22 cellular contexts compared by ENCODE assay signal in genomic region chr1:61353797-61354406, GRCh38.
DNase-seq lines count a peak whose midpoint lies in the region; ATAC-seq and TF ChIP-seq lines count a peak whose summit lies in the region.
"Had no signal": no experiment of that assay in that cellular context is flagged by ENCODE, and none has a peak within 500 bp of the region (broad histone marks: within the 10 kb centered on the region; RNA-seq: fewer than 3 reads in every experiment).

No MANE protein-coding gene starts in this region.

- peaks cover 21% of the 10 kb centered on the region; the same call in 2 of the 3 replicates for H3K4me1 Mint-ChIP-seq in GM23338
- H3K4me1 Mint-ChIP-seq: B cell had no signal

- H3K27ac ChIP-seq in 22Rv1 (peak overlapping the region; percentile 72), GM23338 (ENCODE audit: low read depth) (no peak overlapping the region), PC-3 (ENCODE audit: low read length) (no peak overlapping the region), right atrium auricular region (peak overlapping the region; percentile 40 to 64)
- H3K27ac ChIP-seq: GM23248, Peyer's patch had no signal

- ATAC-seq in GM23338 (no peak), PC-3 (peak; percentile 83)
- ATAC-seq: CD8-positive, alpha-beta T cell; GM12878; HepG2; K562 had no signal

- H3K27ac Mint-ChIP-seq in GM23338: no peak overlapping the region
- H3K27ac Mint-ChIP-seq: B cell; CD8-positive, alpha-beta T cell; H9 had no signal

- TF ChIP-seq CTCF in 22Rv1 (IDR thresholded peaks at IDR 0.05) (no peak), GM23338 (conservative IDR thresholded peaks at IDR 0.05; ENCODE audit: low read depth in 2 of 2) (no peak), PC-3 (conservative IDR thresholded peaks at IDR 0.05; ENCODE audit: low read depth, low read length) (no peak), right atrium auricular region (IDR thresholded peaks at IDR 0.05) (no peak)

- H4K20me1 ChIP-seq in GM23338 (replicated peaks; ENCODE audit: insufficient read depth) (no peaks in the 10 kb centered on the region), PC-3 (ENCODE audit: low read length) (no peaks in the 10 kb centered on the region)

- H3K4me3 ChIP-seq in GM23338 (no peak overlapping the region), PC-3 (ENCODE audit: low read length) (no peak overlapping the region), right atrium auricular region (no peak overlapping the region)
- H3K4me3 ChIP-seq: GM12878, GM23248, K562, Peyer's patch had no signal

- CTCF ChIA-PET in PC-3 (lab: Charles Lee): interaction anchor here (0.6 kb wide), 1 partner anchor 128 kb away, joined by 3 read pairs; no protein-coding TSS in a partner anchor

- no peaks in the 10 kb centered on the region for H3K9me3 ChIP-seq in PC-3 (ENCODE audit: low read length)
- no peaks in the 10 kb centered on the region for H3K9me3 ChIP-seq in right atrium auricular region
- H3K9me3 ChIP-seq: Caco-2, Peyer's patch, SK-N-SH had no signal

- H3K79me2 ChIP-seq in GM23338 (replicated peaks; ENCODE audit: insufficient read depth): no peaks in the 10 kb centered on the region
- no peaks in the 10 kb centered on the region for H3K79me2 ChIP-seq in PC-3 (ENCODE audit: low read length)

- no peaks in the 10 kb centered on the region for H3K27me3 ChIP-seq in GM23338 (ENCODE audit: insufficient read depth)
- H3K27me3 ChIP-seq in PC-3 (ENCODE audit: low read length): no peaks in the 10 kb centered on the region
- H3K27me3 ChIP-seq in right atrium auricular region: no peaks in the 10 kb centered on the region
- H3K27me3 ChIP-seq: Peyer's patch had no signal

- H3K9me2 ChIP-seq in GM23338 (ENCODE audit: insufficient read depth) (no peaks in the 10 kb centered on the region), PC-3 (replicated peaks; ENCODE audit: low read length) (no peaks in the 10 kb centered on the region)
- H3K9me2 ChIP-seq: SK-N-SH had no signal

- H3F3A ChIP-seq in GM23338 (replicated peaks; ENCODE audit: low read depth) (no peaks in the 10 kb centered on the region), PC-3 (ENCODE audit: low read length, unreplicated experiment) (no peaks in the 10 kb centered on the region)

- intact Hi-C loops in PC-3 (cut with micrococcal nuclease): no loop called here

- H3K27me3 Mint-ChIP-seq in GM23338 (ENCODE audit: insufficient read depth, low read depth, poor library complexity): peaks cover under 1% of the 10 kb centered on the region

- POLR2A ChIA-PET in PC-3 (lab: Charles Lee; ENCODE audit: unreplicated experiment): no interaction called here

- peaks cover 23% of the 10 kb centered on the region for H3K4me1 ChIP-seq in GM23338 (ENCODE audit: insufficient read depth)
- H3K4me1 ChIP-seq in PC-3 (ENCODE audit: insufficient read depth, low read length): peaks cover 5% of the 10 kb centered on the region; the same call in 1 of the 2 replicates
- H3K4me1 ChIP-seq in right atrium auricular region: peaks cover 0 to 28% of the 10 kb centered on the region in 2 donors
- H3K4me1 ChIP-seq: Peyer's patch had no signal

- no peak overlapping the region for H2AFZ ChIP-seq in GM23338
- H2AFZ ChIP-seq in PC-3 (ENCODE audit: low read length): no peak overlapping the region
- H2AFZ ChIP-seq: GM23248 had no signal

- no peak for DNase-seq in GM23338 (ENCODE audit: low spot score)
- DNase-seq in PC-3: peak; percentile 33
- no peak for DNase-seq in right atrium auricular region (ENCODE audit: low spot score)
- DNase-seq in activated naive CD4-positive, alpha-beta T cell treated with Interleukin-2 at 50 U/mL for 16 hours: no peak
- DNase-seq in EL: no peak
- no peak for DNase-seq in mucosa of gallbladder (ENCODE audit: low spot score)
- DNase-seq: Caco-2; CD8-positive, alpha-beta T cell; GDM1; GM23248; H9; Kasumi-1; MV-4-11; NCI-H1694 treated with DMSO at 0.1 percent for 48 hours; NCI-H2227 treated with DMSO at 0.1 percent for 48 hours; Peyer's patch; SK-N-SH had no signal

- no peak overlapping the region for H3K9ac ChIP-seq in PC-3 (ENCODE audit: low read length)
- H3K9ac ChIP-seq: GM23248, SK-N-SH had no signal

- H3K4me2 ChIP-seq in GM23338 (0 out of 2 replicates have a peak overlapping the region, but pooled peaks have one; percentile 24), PC-3 (ENCODE audit: low read length) (no peak overlapping the region)
- H3K4me2 ChIP-seq: SK-N-SH had no signal

- H3K4me3 Mint-ChIP-seq in GM23338: no peak overlapping the region
- H3K4me3 Mint-ChIP-seq: B cell; CD8-positive, alpha-beta T cell; H9 had no signal

- BruUV-seq in PC-3 (replicated peaks; lab: Mats Ljungman, UMichigan): no TSS peak

- H3K36me3 ChIP-seq in GM23338 (ENCODE audit: insufficient read depth): no peaks in the 10 kb centered on the region
- H3K36me3 ChIP-seq in PC-3 (ENCODE audit: low read depth, low read length): no peaks in the 10 kb centered on the region
- peaks cover 9% of the 10 kb centered on the region for H3K36me3 ChIP-seq in right atrium auricular region

- H3K9me3 Mint-ChIP-seq in GM23338: no peaks in the 10 kb centered on the region
- H3K9me3 Mint-ChIP-seq: CD8-positive, alpha-beta T cell; H9 had no signal

- H3K36me3 Mint-ChIP-seq in GM23338 (ENCODE audit: low read depth): no peaks in the 10 kb centered on the region

TF ChIP-seq in GM23338, 12 proteins besides CTCF, POLR2A, EP300 and RAD21 (continues in another document):
- no peak for TF ChIP-seq ZNF114 (CRISPR knock-in tag; IDR thresholded peaks at IDR 0.05)
- TF ChIP-seq ETS1 (IDR thresholded peaks at IDR 0.05): no peak
- no peak for TF ChIP-seq ZNF462 (CRISPR knock-in tag; IDR thresholded peaks at IDR 0.05)
- TF ChIP-seq CREB1 (CRISPR knock-in tag; IDR thresholded peaks at IDR 0.05; ENCODE audit: low read depth): no peak

Comparison
In these comparisons a context has a peak if more than half of its experiments do, and no peak if none do; other contexts are left out.
1. H3K27ac ChIP-seq: peak in 22Rv1 (single experiment) and right atrium auricular region (2 of 2); none in GM23338 (single experiment) and PC-3 (single experiment).